1 cellular context compared by ENCODE assay signal in the genomic region with DNA sequence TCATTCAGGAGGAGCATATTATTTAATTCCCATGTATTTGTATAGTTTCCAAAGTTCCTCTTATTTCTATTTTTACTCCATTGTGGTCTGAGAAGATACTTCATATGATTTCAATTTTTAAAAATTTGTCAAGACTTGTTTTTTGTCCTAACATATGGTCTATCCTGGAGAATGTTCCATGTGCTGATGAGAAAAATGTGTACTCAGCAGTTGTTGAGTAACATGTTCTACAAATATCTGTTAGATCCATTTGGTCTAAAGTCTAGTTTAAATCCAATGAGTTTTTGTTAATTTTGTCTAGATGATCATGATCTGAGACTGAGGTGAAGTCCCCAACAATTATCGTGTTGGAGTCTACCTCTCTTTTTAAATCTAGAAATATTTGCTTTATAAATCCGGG.
A peak's percentile ranks its signal among the peaks of the same experiment; 100 is the strongest.
TF ChIP-seq lines count a peak whose summit lies in the region.

No MANE protein-coding gene starts in this region.

TF ChIP-seq in HepG2, 621 proteins besides CTCF, POLR2A, EP300 and RAD21:
- no peak for TF ChIP-seq CEBPG (CRISPR knock-in tag; IDR thresholded peaks at IDR 0.05)
- TF ChIP-seq MAFK (conservative IDR thresholded peaks at IDR 0.05 in 1 of 2, IDR thresholded peaks at IDR 0.05 in 1 of 2; ENCODE audit: low read length in 2 of 2), result peak; percentile 74 to 82; a peak in 3 of 4 replicates
- peak; percentile 67 for TF ChIP-seq MAFF (IDR thresholded peaks at IDR 0.05; ENCODE audit: low read depth, low read length)
